In the genomic region with DNA sequence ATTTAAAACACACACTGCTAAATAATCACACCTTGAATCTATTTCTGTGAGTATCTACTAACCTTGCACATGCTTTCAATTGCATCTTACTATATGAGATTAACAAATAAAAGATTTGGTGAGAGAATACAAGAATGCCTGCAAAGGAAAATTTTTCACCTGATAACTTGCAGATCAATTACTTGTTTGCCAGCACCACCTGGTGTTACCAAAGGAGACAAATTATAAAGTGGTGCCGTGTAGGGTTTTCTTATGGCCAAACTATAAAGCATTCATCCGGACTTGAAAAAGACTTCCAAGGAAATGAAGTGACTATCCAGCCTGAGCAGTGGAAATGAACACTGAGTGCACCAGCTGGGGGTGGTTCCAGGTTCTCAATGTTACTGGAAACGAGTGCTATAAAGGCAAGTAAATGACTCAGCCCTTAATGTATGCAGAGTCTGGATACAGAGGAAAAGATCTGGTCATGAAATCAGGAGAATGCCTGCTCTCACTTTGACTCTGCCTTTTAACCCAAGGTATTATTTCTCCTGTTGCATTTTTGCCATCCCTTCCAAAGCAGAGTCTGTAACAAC, we compare ENCODE assay signal across 14 cellular contexts.
A peak's percentile ranks its signal among the peaks of the same experiment; 100 is the strongest.
DNase-seq lines count a peak whose midpoint lies in the region; ATAC-seq, FAIRE-seq and TF ChIP-seq lines count a peak whose summit lies in the region.
"Had no signal": no experiment of that assay in that cellular context is flagged by ENCODE, and none has a peak within 500 bp of the region (broad histone marks: within the 10 kb centered on the region; RNA-seq: fewer than 3 reads in every experiment).

No MANE protein-coding gene starts in this region.

- peaks cover 9% of the 10 kb centered on the region; the same call in 1 of the 2 replicates for H3K4me1 ChIP-seq in GM23338 (ENCODE audit: insufficient read depth)
- H3K4me1 ChIP-seq: ascending aorta, transverse colon had no signal

- H3K4me3 ChIP-seq in GM23338, result no peak overlapping the region
- H3K4me3 ChIP-seq in MG63, result no peak overlapping the region
- no peak overlapping the region for H3K4me3 ChIP-seq in bronchial epithelial cell (ENCODE audit: low read depth, low read length)
- no peak overlapping the region for H3K4me3 ChIP-seq in neural cell (ENCODE audit: low read length)
- H3K4me3 ChIP-seq: ascending aorta, transverse colon had no signal

- H3K9me3 Mint-ChIP-seq in GM23338, result peaks cover 21% of the 10 kb centered on the region

- no peak for TF ChIP-seq POLR2A in GM12891 (IDR thresholded peaks at IDR 0.05; ENCODE audit: low read depth, low read length)

- FAIRE-seq in bronchial epithelial cell (lab: Jason Lieb, UNC) (no peak), GM12891 (lab: Jason Lieb, UNC) (no peak)

- H3K9me3 ChIP-seq in MG63, result peaks cover 9% of the 10 kb centered on the region
- H3K9me3 ChIP-seq in neural cell (ENCODE audit: low read length), result no peaks in the 10 kb centered on the region
- H3K9me3 ChIP-seq: ascending aorta, transverse colon had no signal

- H3K4me1 Mint-ChIP-seq in GM23338, result peaks cover 15% of the 10 kb centered on the region
- H3K4me1 Mint-ChIP-seq: activated CD4-positive, alpha-beta T cell treated with anti-CD3 and anti-CD28 coated beads, Interleukin-2, amount 10 ng/mL, durations not matched to agents 7 days and 5 days had no signal

- H3F3A ChIP-seq in GM23338 (replicated peaks; ENCODE audit: low read depth) (no peaks in the 10 kb centered on the region), neural cell (ENCODE audit: insufficient read depth, low read length, poor library complexity, severe bottlenecking) (no peaks in the 10 kb centered on the region)

- TF ChIP-seq CTCF in GM23338 (conservative IDR thresholded peaks at IDR 0.05; ENCODE audit: low read depth in 2 of 2) (peak; percentile 55 to 56), bronchial epithelial cell (IDR thresholded peaks at IDR 0.05; ENCODE audit: insufficient read depth, low read length, severe bottlenecking) (peak; percentile 35), neural cell (IDR thresholded peaks at IDR 0.05; ENCODE audit: poor library complexity, severe bottlenecking) (peak; percentile 57)

- ATAC-seq in GM23338, result peak; percentile 49
- ATAC-seq in HG02623 (IDR thresholded peaks at IDR 0.05; ENCODE audit: unreplicated experiment), result no peak

- DNase-seq in GM23338 (ENCODE audit: low spot score), result peak; percentile 43
- peak; percentile 49 for DNase-seq in MG63
- peak; percentile 62 for DNase-seq in bronchial epithelial cell (ENCODE audit: low read depth)
- no peak for DNase-seq in GM12891 (ENCODE audit: insufficient read length, low spot score)
- no peak for DNase-seq in mucosa of gallbladder (ENCODE audit: low spot score)
- DNase-seq: activated CD4-positive, alpha-beta T cell treated with anti-CD3 and anti-CD28 coated beads, Interleukin-2, amount 10 ng/mL, durations not matched to agents 7 days and 5 days; Calu3; NCI-H146; transverse colon had no signal

- no peaks in the 10 kb centered on the region for H3K36me3 ChIP-seq in GM23338 (ENCODE audit: insufficient read depth)
- H3K36me3 ChIP-seq in MG63, result no peaks in the 10 kb centered on the region
- H3K36me3 ChIP-seq in bronchial epithelial cell (ENCODE audit: control insufficient read depth, insufficient read depth, low read length), result no peaks in the 10 kb centered on the region
- no peaks in the 10 kb centered on the region for H3K36me3 ChIP-seq in neural cell (ENCODE audit: insufficient read depth, low read length)
- H3K36me3 ChIP-seq: ascending aorta, transverse colon had no signal

- peaks cover 16% of the 10 kb centered on the region for H3K36me3 Mint-ChIP-seq in GM23338 (ENCODE audit: low read depth)

- H3K9me2 ChIP-seq in GM23338 (ENCODE audit: insufficient read depth), result peaks cover 16% of the 10 kb centered on the region; the same call in 1 of the 2 replicates
- H3K9me2 ChIP-seq in neural cell (ENCODE audit: insufficient read depth, low read length), result no peaks in the 10 kb centered on the region

- peak; percentile 66 for TF ChIP-seq RAD21 in neural cell (conservative IDR thresholded peaks at IDR 0.05)

- H3K9ac ChIP-seq in neural cell (ENCODE audit: low read length), result no peak overlapping the region

- H4K20me1 ChIP-seq in GM23338 (replicated peaks; ENCODE audit: insufficient read depth) (no peaks in the 10 kb centered on the region), neural cell (ENCODE audit: insufficient read depth) (no peaks in the 10 kb centered on the region)

- no peak overlapping the region for H3K27ac Mint-ChIP-seq in GM23338
- H3K27ac Mint-ChIP-seq: activated CD4-positive, alpha-beta T cell treated with anti-CD3 and anti-CD28 coated beads, Interleukin-2, amount 10 ng/mL, durations not matched to agents 7 days and 5 days; activated T-helper 2 cell treated with anti-CD3 and anti-CD28 coated beads, Interferon-gamma antibody, Interleukin-2, Interleukin-4, amounts not matched to agents 10 μg/mL and 5 μg/mL and 100 μg/mL, durations not matched to agents 14 hours and 24 hours and 36 hours; T-helper 1 cell treated with Interleukin-12 subunit alpha and Interleukin-12 subunit beta and Interleukin-4 antibody, amounts not matched to agents 30 μg/mL and 1 μg/mL, for 36 hours had no signal

- 0 out of 2 replicates have a peak overlapping the region, but pooled peaks have one; percentile 36 for H2AFZ ChIP-seq in GM23338
- no peak overlapping the region for H2AFZ ChIP-seq in neural cell (ENCODE audit: low read depth, low read length)

- H3K4me3 Mint-ChIP-seq in GM23338, result no peak overlapping the region
- H3K4me3 Mint-ChIP-seq: activated CD4-positive, alpha-beta T cell treated with anti-CD3 and anti-CD28 coated beads, Interleukin-2, amount 10 ng/mL, durations not matched to agents 7 days and 5 days; T-helper 1 cell treated with Interleukin-12 subunit alpha and Interleukin-12 subunit beta and Interleukin-4 antibody, amounts not matched to agents 30 μg/mL and 1 μg/mL, for 36 hours had no signal

- H3K27me3 ChIP-seq in GM23338 (ENCODE audit: insufficient read depth) (no peaks in the 10 kb centered on the region), MG63 (no peaks in the 10 kb centered on the region), bronchial epithelial cell (ENCODE audit: control insufficient read depth, insufficient read depth, low read length) (no peaks in the 10 kb centered on the region), neural cell (ENCODE audit: insufficient read depth, low read depth, low read length) (no peaks in the 10 kb centered on the region)
- H3K27me3 ChIP-seq: ascending aorta, transverse colon had no signal

- TF ChIP-seq EP300 in neural cell (conservative IDR thresholded peaks at IDR 0.05; ENCODE audit: poor library complexity, severe bottlenecking), result no peak

- H3K27me3 Mint-ChIP-seq in GM23338 (ENCODE audit: insufficient read depth, low read depth, poor library complexity), result no peaks in the 10 kb centered on the region
- H3K27me3 Mint-ChIP-seq: activated CD4-positive, alpha-beta T cell treated with anti-CD3 and anti-CD28 coated beads, Interleukin-2, amount 10 ng/mL, durations not matched to agents 7 days and 5 days had no signal

- H3K79me2 ChIP-seq in GM23338 (replicated peaks; ENCODE audit: insufficient read depth) (no peaks in the 10 kb centered on the region), neural cell (replicated peaks; ENCODE audit: insufficient read depth, low read length) (no peaks in the 10 kb centered on the region)

- no peak overlapping the region for H3K4me2 ChIP-seq in GM23338
- H3K4me2 ChIP-seq in neural cell (ENCODE audit: low read length), result no peak overlapping the region

- H3K27ac ChIP-seq in GM23338 (ENCODE audit: low read depth), result peak overlapping the region; percentile 16; the same call in 1 of the 2 replicates
- no peak overlapping the region for H3K27ac ChIP-seq in neural cell (ENCODE audit: low read length)
- H3K27ac ChIP-seq: ascending aorta, transverse colon had no signal

TF ChIP-seq in GM23338, 12 proteins besides CTCF, POLR2A, EP300 and RAD21 (continues in another document):
- TF ChIP-seq EZH2phosphoT487 (IDR thresholded peaks at IDR 0.05; ENCODE audit: unreplicated experiment) (no peak), JUNB (IDR thresholded peaks at IDR 0.05; ENCODE audit: unreplicated experiment) (no peak)

TF ChIP-seq in neural cell, 6 proteins besides CTCF, POLR2A, EP300 and RAD21:
- TF ChIP-seq POLR2AphosphoS5 (IDR thresholded peaks at IDR 0.05), result no peak
- no peak for TF ChIP-seq TAF1 (IDR thresholded peaks at IDR 0.05; ENCODE audit: low read depth)
- no peak for TF ChIP-seq MXI1 (conservative IDR thresholded peaks at IDR 0.05; ENCODE audit: poor library complexity, severe bottlenecking)
- peak; percentile 59 for TF ChIP-seq SMC3 (conservative IDR thresholded peaks at IDR 0.05; ENCODE audit: poor library complexity)

TF ChIP-seq in GM12891, 5 proteins besides CTCF, POLR2A, EP300 and RAD21:
- TF ChIP-seq SPI1 (IDR thresholded peaks at IDR 0.05; ENCODE audit: low read depth, low read length) (no peak), PAX5 (IDR thresholded peaks at IDR 0.05; ENCODE audit: insufficient read depth, low read length, severe bottlenecking) (no peak)

Comparison
In these comparisons a context has a peak if more than half of its experiments do, and no peak if none do; other contexts are left out.
1. DNase-seq: peak in GM23338 (single experiment), MG63 (single experiment) and bronchial epithelial cell (single experiment); none in GM12891 (single experiment) and mucosa of gallbladder (single experiment).
2. Peak in every context shown above with its lines, with median percentiles within 50 percentile points of each other: CTCF ChIP-seq.